32 cellular contexts compared by ENCODE assay signal in the genomic region with DNA sequence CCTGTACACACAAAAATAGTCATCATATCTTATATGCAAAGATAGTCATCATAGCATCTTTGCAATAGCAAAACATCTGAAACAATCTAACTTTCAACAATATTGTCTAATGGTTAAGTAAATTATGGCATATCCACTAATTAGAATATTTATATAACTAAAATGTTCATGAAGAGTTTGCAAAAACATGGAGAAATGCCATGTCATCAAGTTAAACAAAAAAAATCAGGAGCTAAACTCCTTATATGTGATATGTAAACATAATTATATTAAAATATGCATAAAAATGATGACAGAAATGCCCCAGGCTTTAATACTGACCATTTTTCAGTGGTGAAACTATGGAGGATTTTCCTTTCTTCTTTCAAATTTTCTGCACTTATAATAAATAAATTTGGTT.
"Had no signal": no experiment of that assay in that cellular context is flagged by ENCODE, and none has a peak within 500 bp of the region (broad histone marks: within the 10 kb centered on the region; RNA-seq: fewer than 3 reads in every experiment).

No MANE protein-coding gene starts in this region.

- H3K27ac ChIP-seq: ascending aorta, cardiac muscle cell, WERI-Rb-1 had no signal

- H3K36me3 ChIP-seq: ascending aorta, cardiac muscle cell, WERI-Rb-1 had no signal

- H3K27me3 ChIP-seq: ascending aorta, cardiac muscle cell had no signal

- ATAC-seq: activated CD4-positive, alpha-beta T cell treated with anti-CD3 and anti-CD28 coated beads for 36 hours; activated CD4-positive, CD25-positive, alpha-beta regulatory T cell treated with anti-CD3 and anti-CD28 coated beads, Interleukin-2, amount 50 U/mL, for 24 hours; activated CD8-positive, alpha-beta memory T cell treated with anti-CD3 and anti-CD28 coated beads, Interleukin-2, amount 10 ng/mL, durations not matched to agents 7 days and 5 days; activated CD8-positive, alpha-beta T cell treated with anti-CD3 and anti-CD28 coated beads, Interleukin-2, amount 10 ng/mL, durations not matched to agents 7 days and 5 days; activated naive CD8-positive, alpha-beta T cell treated with anti-CD3 and anti-CD28 coated beads, Interleukin-2, amount 50 U/mL, for 24 hours; WTC11 had no signal

- H3K4me1 ChIP-seq: ascending aorta had no signal

- DNase-seq: activated CD4-positive, alpha-beta memory T cell treated with anti-CD3 and anti-CD28 coated beads, Interleukin-2, amount 10 ng/mL, durations not matched to agents 7 days and 5 days; activated CD4-positive, alpha-beta T cell treated with anti-CD3 and anti-CD28 coated beads for 1 hour; activated CD4-positive, alpha-beta T cell treated with anti-CD3 and anti-CD28 coated beads for 36 hours; activated CD4-positive, alpha-beta T cell treated with anti-CD3 and anti-CD28 coated beads for 48 hours; activated CD4-positive, alpha-beta T cell treated with anti-CD3 and anti-CD28 coated beads, Interleukin-2, amount 10 ng/mL, durations not matched to agents 7 days and 5 days; activated CD4-positive, alpha-beta T cell treated with anti-CD3 and anti-CD28 coated beads, Interleukin-2, amount 50 U/mL, for 48 hours; activated CD4-positive, CD25-positive, alpha-beta regulatory T cell; activated CD8-positive, alpha-beta memory T cell treated with anti-CD3 and anti-CD28 coated beads for 24 hours; activated CD8-positive, alpha-beta memory T cell treated with anti-CD3 and anti-CD28 coated beads, Interleukin-2, amount 10 ng/mL, durations not matched to agents 7 days and 5 days; activated CD8-positive, alpha-beta memory T cell treated with anti-CD3 and anti-CD28 coated beads, Interleukin-2, amount 50 U/mL, for 48 hours; activated CD8-positive, alpha-beta T cell treated with anti-CD3 and anti-CD28 coated beads, Interleukin-2, amount 10 ng/mL, durations not matched to agents 7 days and 5 days; activated effector memory CD4-positive, alpha-beta T cell treated with Interleukin-2 at 50 U/mL for 16 hours; activated gamma-delta T cell; activated naive CD4-positive, alpha-beta T cell treated with anti-CD3 and anti-CD28 coated beads, Interleukin-2, amount 10 ng/mL, durations not matched to agents 7 days and 5 days; activated naive CD4-positive, alpha-beta T cell treated with Interleukin-2 at 50 U/mL for 16 hours; activated naive CD8-positive, alpha-beta T cell treated with anti-CD3 and anti-CD28 coated beads, Interleukin-2, amount 10 ng/mL, durations not matched to agents 7 days and 5 days; activated naive CD8-positive, alpha-beta T cell treated with anti-CD3 and anti-CD28 coated beads, Interleukin-2, amount 50 U/mL, for 24 hours; activated T-cell treated with anti-CD3 and anti-CD28 coated beads, Interleukin-2, amount 50 U/mL, for 24 hours; activated T-cell treated with anti-CD3 and anti-CD28 coated beads, Interleukin-2, amount 50 U/mL, for 48 hours; amygdala; anterior cingulate cortex; caudate nucleus; cerebellar nuclear complex; T-helper 2 cell; T-helper 9 cell; WERI-Rb-1 had no signal

- FAIRE-seq: bronchial epithelial cell, TTC549 had no signal

- H3K4me3 ChIP-seq: ascending aorta, cardiac muscle cell had no signal

- H3K9me3 ChIP-seq: ascending aorta had no signal
